Comparison of ENCODE assay signal across 21 cellular contexts in genomic region chr6:40097590-40097989, GRCh38.
"Had no signal": no experiment of that assay in that cellular context is flagged by ENCODE, and none has a peak within 500 bp of the region (broad histone marks: within the 10 kb centered on the region; RNA-seq: fewer than 3 reads in every experiment).

No MANE protein-coding gene starts in this region.

- FAIRE-seq: HepG2 had no signal

- ATAC-seq: HepG2, Panc1, PC-3, T-cell had no signal

- H3K9ac ChIP-seq: KMS-11, SK-N-SH had no signal

- H3K27ac ChIP-seq: KMS-11, RWPE1 had no signal

- H3K4me2 ChIP-seq: KMS-11, SK-N-SH had no signal

- H3K9me3 ChIP-seq: SK-N-SH had no signal

- DNase-seq: IMR-90, Kasumi-1, MM.1S, NCI-H1048, NCI-H1105, NCI-H1417, NCI-H1436 treated with DMSO at 0.1 percent for 48 hours, NCI-H187, NCI-H2029, NCI-H226, NCI-H526 treated with DMSO at 0.1 percent for 48 hours, NCI-H774, PC-3, SHP77, SK-N-SH, SW 1271, T-cell had no signal
